In the genomic region with DNA sequence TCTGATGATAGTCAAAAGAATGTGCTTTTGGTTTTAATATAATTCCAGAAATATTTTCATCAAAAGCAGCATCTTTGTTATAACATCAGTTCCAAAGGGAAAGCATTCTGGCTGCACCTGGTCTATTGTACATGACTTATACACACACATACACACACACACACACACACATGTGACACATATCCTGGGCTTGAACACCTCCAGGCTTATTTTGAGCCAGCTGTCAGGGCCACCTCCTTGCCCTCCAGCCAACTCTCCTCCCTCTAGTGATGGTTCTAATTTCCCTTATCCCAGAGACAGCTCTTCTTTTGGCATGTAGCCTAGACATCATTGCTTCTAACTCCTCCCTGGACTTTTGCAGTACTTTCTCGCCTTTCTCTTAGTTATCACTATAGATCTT, we compare ENCODE assay signal across 14 cellular contexts.
DNase-seq lines count a peak whose midpoint lies in the region; ATAC-seq, FAIRE-seq and TF ChIP-seq lines count a peak whose summit lies in the region.
"Had no signal": no experiment of that assay in that cellular context is flagged by ENCODE, and none has a peak within 500 bp of the region (broad histone marks: within the 10 kb centered on the region; RNA-seq: fewer than 3 reads in every experiment).

No MANE protein-coding gene starts in this region.

- DNase-seq in AG10803 (ENCODE audit: low read depth) (peak; percentile 53), HT1080 (ENCODE audit: low read depth) (peak; percentile 21), bronchial epithelial cell (ENCODE audit: low read depth) (peak; percentile 28), keratinocyte (ENCODE audit: low read depth, low spot score) (peak; percentile 85), NCI-H2081 treated with DMSO at 0.1 percent for 48 hours (lab: John Stamatoyannopoulos, UW) (no peak), D721Med (ENCODE audit: insufficient read length, low spot score) (no peak), MV-4-11 (lab: John Stamatoyannopoulos, UW) (no peak)
- DNase-seq: activated CD4-positive, alpha-beta T cell treated with anti-CD3 and anti-CD28 coated beads, Interleukin-2, amount 10 ng/mL, durations not matched to agents 7 days and 5 days; effector memory CD8-positive, alpha-beta T cell; NCI-H524; right lobe of liver; stimulated activated CD4-positive, alpha-beta T cell treated with anti-CD3 and anti-CD28 coated beads, Interleukin-1b, Interleukin-23, amount 100 ng/mL, for 48 hours had no signal

- no peak overlapping the region for H3K27ac ChIP-seq in keratinocyte (ENCODE audit: control insufficient read depth, insufficient read depth, low read length)
- H3K27ac ChIP-seq: right lobe of liver had no signal

- ATAC-seq in GM18505 (IDR thresholded peaks at IDR 0.05; ENCODE audit: unreplicated experiment): no peak

- TF ChIP-seq CTCF in AG10803 (conservative IDR thresholded peaks at IDR 0.05; ENCODE audit: low read length) (no peak), bronchial epithelial cell (IDR thresholded peaks at IDR 0.05; ENCODE audit: insufficient read depth, low read length, severe bottlenecking) (no peak), keratinocyte (optimal IDR thresholded peaks at IDR 0.05 in 1 of 3, IDR thresholded peaks at IDR 0.05 in 1 of 3, conservative IDR thresholded peaks at IDR 0.05 in 1 of 3; ENCODE audit: extremely low read depth in 1 of 3, insufficient read depth in 2 of 3, low read length in 3 of 3) (no peak), D721Med (IDR thresholded peaks at IDR 0.05; ENCODE audit: insufficient read depth, missing control alignments) (no peak)

- TF ChIP-seq POLR2A in GM18505 (IDR thresholded peaks at IDR 0.05; ENCODE audit: borderline replicate concordance, extremely low read depth, insufficient read depth, insufficient read length): no peak

- H4K20me1 ChIP-seq in keratinocyte (ENCODE audit: control insufficient read depth, extremely low read depth, insufficient read depth, low read length): no peaks in the 10 kb centered on the region

- H3K4me1 ChIP-seq in keratinocyte (ENCODE audit: control insufficient read depth, extremely low read depth, insufficient read depth, low read length): peaks cover 41% of the 10 kb centered on the region
- H3K4me1 ChIP-seq: right lobe of liver had no signal

- H3K9me3 ChIP-seq in keratinocyte (ENCODE audit: control insufficient read depth, low read depth, low read length): no peaks in the 10 kb centered on the region
- H3K9me3 ChIP-seq: right lobe of liver had no signal

- no peak overlapping the region for H2AFZ ChIP-seq in keratinocyte (ENCODE audit: control insufficient read depth, low read length)

- no peak for FAIRE-seq in bronchial epithelial cell (lab: Jason Lieb, UNC)
- FAIRE-seq in keratinocyte (lab: Jason Lieb, UNC): peak; percentile 63
- FAIRE-seq in D721Med (lab: Jason Lieb, UNC): no peak
- FAIRE-seq: TTC549 had no signal

- H3K36me3 ChIP-seq in bronchial epithelial cell (ENCODE audit: control insufficient read depth, insufficient read depth, low read length) (no peaks in the 10 kb centered on the region), keratinocyte (ENCODE audit: control insufficient read depth in 2 of 2, extremely low read depth in 1 of 2, insufficient read depth in 2 of 2, low read length in 2 of 2) (no peaks in the 10 kb centered on the region)
- H3K36me3 ChIP-seq: right lobe of liver had no signal

- no peaks in the 10 kb centered on the region for H3K79me2 ChIP-seq in keratinocyte (ENCODE audit: control insufficient read depth, insufficient read depth, low read length)

- dilution Hi-C loops in keratinocyte (cut with MboI; ENCODE audit: extremely low pct_ligation_motif_present, low sequenced_read_pairs): no loop called here

- no peak overlapping the region for H3K9ac ChIP-seq in keratinocyte (ENCODE audit: control insufficient read depth, extremely low read depth, insufficient read depth, low read length)

- no peak overlapping the region for H3K4me3 ChIP-seq in AG10803 (ENCODE audit: low read length)
- H3K4me3 ChIP-seq in bronchial epithelial cell (ENCODE audit: low read depth, low read length): no peak overlapping the region
- H3K4me3 ChIP-seq in keratinocyte (ENCODE audit: control insufficient read depth in 2 of 3, extremely low read depth in 1 of 3, insufficient read depth in 2 of 3, low read depth in 1 of 3, low read length in 3 of 3): no peak overlapping the region
- H3K4me3 ChIP-seq: right lobe of liver had no signal

- H3K9me1 ChIP-seq in keratinocyte (ENCODE audit: control insufficient read depth, extremely low read depth, insufficient read depth, low read length): no peaks in the 10 kb centered on the region

- H3K4me2 ChIP-seq in keratinocyte (ENCODE audit: control insufficient read depth, extremely low read depth, insufficient read depth, low read depth, low read length): no peak overlapping the region

- H3K27me3 ChIP-seq in bronchial epithelial cell (ENCODE audit: control insufficient read depth, insufficient read depth, low read length) (no peaks in the 10 kb centered on the region), keratinocyte (ENCODE audit: control insufficient read depth, extremely low read depth, insufficient read depth, low read length) (no peaks in the 10 kb centered on the region)
- H3K27me3 ChIP-seq: right lobe of liver had no signal

Comparison
In these comparisons a context has a peak if more than half of its experiments do, and no peak if none do; other contexts are left out.
1. DNase-seq: peak in AG10803 (single experiment), HT1080 (single experiment), bronchial epithelial cell (single experiment) and keratinocyte (single experiment); none in NCI-H2081 treated with DMSO at 0.1 percent for 48 hours (single experiment), D721Med (single experiment) and MV-4-11 (single experiment).